ENCODE assay signal across 22 cellular contexts in genomic region chr2:160137457-160137856, GRCh38.
DNase-seq lines count a peak whose midpoint lies in the region; ATAC-seq and TF ChIP-seq lines count a peak whose summit lies in the region.
"Had no signal": no experiment of that assay in that cellular context is flagged by ENCODE, and none has a peak within 500 bp of the region (broad histone marks: within the 10 kb centered on the region; RNA-seq: fewer than 3 reads in every experiment).

No MANE protein-coding gene starts in this region.

- no peak overlapping the region for H3K9ac ChIP-seq in DND-41 (ENCODE audit: low read depth, low read length)
- H3K9ac ChIP-seq: BLaER1, GM23248 had no signal

- POLR2A ChIA-PET in WTC11 (lab: Charles Lee) = no interaction called here

- no peaks in the 10 kb centered on the region for H3K36me3 ChIP-seq in DND-41 (ENCODE audit: insufficient read depth, low read length)
- peaks cover 0 to 6% of the 10 kb centered on the region in 2 donors for H3K36me3 ChIP-seq in psoas muscle (ENCODE audit: insufficient read depth in 1 of 2, low read depth in 1 of 2)
- H3K36me3 ChIP-seq: BLaER1, MG63, SJCRH30 had no signal

- H3K27me3 ChIP-seq in DND-41 (ENCODE audit: insufficient read depth, low read length, poor library complexity) (no peaks in the 10 kb centered on the region), psoas muscle (ENCODE audit: insufficient read depth in 3 of 3, low read length in 2 of 3) (no peaks in the 10 kb centered on the region)
- H3K27me3 ChIP-seq: BLaER1, MG63, SJCRH30 had no signal

- WGBS in psoas muscle, 3 donors = 77 to 79% (median 77%) methylated on average over 9 of the region's 9 CpGs

- intact Hi-C loops in psoas muscle (cut with DNase I) = no loop called here

- H3K27me3 Mint-ChIP-seq in WTC11 (ENCODE audit: low read depth) = no peaks in the 10 kb centered on the region; the same call in 1 of the 2 replicates
- H3K27me3 Mint-ChIP-seq in mesothelial cell of epicardium (ENCODE audit: low read depth) = no peaks in the 10 kb centered on the region

- no peaks in the 10 kb centered on the region for H3K79me2 ChIP-seq in DND-41 (ENCODE audit: insufficient read depth, low read length)

- TF ChIP-seq CTCF in DND-41 (IDR thresholded peaks at IDR 0.05; ENCODE audit: borderline replicate concordance, extremely low read depth, low read length, poor library complexity, severe bottlenecking) = no peak
- no peak for TF ChIP-seq CTCF in WTC11 (IDR thresholded peaks at IDR 0.05)
- TF ChIP-seq CTCF in mesothelial cell of epicardium (IDR thresholded peaks at IDR 0.05; ENCODE audit: unreplicated experiment) = no peak
- no peak for TF ChIP-seq CTCF in psoas muscle (IDR thresholded peaks at IDR 0.05)

- H3K9me3 ChIP-seq in DND-41 (ENCODE audit: insufficient read depth, low read length, severe bottlenecking) (no peaks in the 10 kb centered on the region), psoas muscle (no peaks in the 10 kb centered on the region)
- H3K9me3 ChIP-seq: BLaER1, MG63, SJCRH30 had no signal

- H3K4me1 Mint-ChIP-seq in WTC11 (no peaks in the 10 kb centered on the region), mesothelial cell of epicardium (peaks cover 37% of the 10 kb centered on the region)
- H3K4me1 Mint-ChIP-seq: CD4-positive, CD25-positive, alpha-beta regulatory T cell; H9 had no signal

- H3K9me3 Mint-ChIP-seq in WTC11 (no peaks in the 10 kb centered on the region), mesothelial cell of epicardium (no peaks in the 10 kb centered on the region)
- H3K9me3 Mint-ChIP-seq: H9 had no signal

- H2AFZ ChIP-seq in DND-41 (ENCODE audit: low read depth, low read length) = no peak overlapping the region
- H2AFZ ChIP-seq: GM23248, PC-9 had no signal

- no peak overlapping the region for H3K27ac Mint-ChIP-seq in WTC11
- peak overlapping the region; percentile 2 for H3K27ac Mint-ChIP-seq in mesothelial cell of epicardium
- H3K27ac Mint-ChIP-seq: CD4-positive, CD25-positive, alpha-beta regulatory T cell; H9 had no signal

- H3K27ac ChIP-seq in DND-41 (ENCODE audit: low read length) (peak overlapping the region; percentile 50), psoas muscle (peak overlapping the region; percentile 5)
- H3K27ac ChIP-seq: BLaER1, GM23248, PC-9, SJCRH30 had no signal

- peak; percentile 42; the same call in 1 of the 3 replicates for ATAC-seq in DND-41 (ENCODE audit: insufficient read depth, low read depth)
- ATAC-seq in WTC11 = peak; percentile 22
- no peak for ATAC-seq in psoas muscle
- ATAC-seq: Right ventricle myocardium inferior, SK-N-SH treated with all-trans-retinoic acid at 6 μM for 48 hours had no signal

- no peaks in the 10 kb centered on the region for H4K20me1 ChIP-seq in DND-41 (ENCODE audit: insufficient read depth, low read length)
- H4K20me1 ChIP-seq: BLaER1 had no signal

- H3K4me3 Mint-ChIP-seq in WTC11 (no peak overlapping the region), mesothelial cell of epicardium (no peak overlapping the region)
- H3K4me3 Mint-ChIP-seq: CD4-positive, CD25-positive, alpha-beta regulatory T cell; H9 had no signal

- no peaks in the 10 kb centered on the region for H3K36me3 Mint-ChIP-seq in WTC11
- no peaks in the 10 kb centered on the region for H3K36me3 Mint-ChIP-seq in mesothelial cell of epicardium
- H3K36me3 Mint-ChIP-seq: CD4-positive, CD25-positive, alpha-beta regulatory T cell had no signal

- CTCF ChIA-PET in WTC11 (lab: Charles Lee) = no interaction called here

- H3K4me3 ChIP-seq in DND-41 (ENCODE audit: low read depth in 1 of 2, low read length in 2 of 2) (no peak overlapping the region), psoas muscle (no peak overlapping the region)
- H3K4me3 ChIP-seq: BLaER1, GM23248, MG63, PC-9, SJCRH30 had no signal

- H3K4me1 ChIP-seq in DND-41 (ENCODE audit: insufficient read depth, low read length) = peaks cover 11% of the 10 kb centered on the region
- peaks cover 8% of the 10 kb centered on the region for H3K4me1 ChIP-seq in psoas muscle
- H3K4me1 ChIP-seq: BLaER1, SJCRH30 had no signal

- no peak overlapping the region for H3K4me2 ChIP-seq in DND-41 (ENCODE audit: insufficient read depth, low read length)
- H3K4me2 ChIP-seq: BLaER1, PC-9 had no signal

- DNase-seq in DND-41 (no peak), WTC11 (ENCODE audit: low spot score) (no peak), mesothelial cell of epicardium (ENCODE audit: low spot score in 2 of 2, unreplicated experiment in 2 of 2) (no peak), psoas muscle (no peak), NCI-H748 treated with DMSO at 0.1 percent for 48 hours (lab: John Stamatoyannopoulos, UW) (no peak), NCI-H2081 (lab: John Stamatoyannopoulos, UW) (no peak), NCI-H2171 (lab: John Stamatoyannopoulos, UW) (no peak)
- DNase-seq: CD4-positive, CD25-positive, alpha-beta regulatory T cell; DMS153; GM23248; H9; KBM-7; MG63; NCI-H2029; NCI-H345; NCI-H524; NCI-H774; PC-9; SJCRH30 had no signal

TF ChIP-seq in WTC11, 78 proteins besides CTCF, POLR2A, EP300 and RAD21:
- TF ChIP-seq ZBTB21 (CRISPR knock-in tag; IDR thresholded peaks at IDR 0.05; ENCODE audit: borderline replicate concordance) = no peak
- TF ChIP-seq EMX1 (CRISPR knock-in tag; IDR thresholded peaks at IDR 0.05) = no peak
- TF ChIP-seq ZNF396 (CRISPR knock-in tag; IDR thresholded peaks at IDR 0.05; ENCODE audit: borderline replicate concordance) = no peak
- TF ChIP-seq, protein P1, sequence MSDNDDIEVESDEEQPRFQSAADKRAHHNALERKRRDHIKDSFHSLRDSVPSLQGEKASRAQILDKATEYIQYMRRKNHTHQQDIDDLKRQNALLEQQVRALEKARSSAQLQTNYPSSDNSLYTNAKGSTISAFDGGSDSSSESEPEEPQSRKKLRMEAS (CRISPR knock-in tag; IDR thresholded peaks at IDR 0.05) = no peak
- TF ChIP-seq ZNF121 (CRISPR knock-in tag; IDR thresholded peaks at IDR 0.05) = no peak
- TF ChIP-seq, protein P2, sequence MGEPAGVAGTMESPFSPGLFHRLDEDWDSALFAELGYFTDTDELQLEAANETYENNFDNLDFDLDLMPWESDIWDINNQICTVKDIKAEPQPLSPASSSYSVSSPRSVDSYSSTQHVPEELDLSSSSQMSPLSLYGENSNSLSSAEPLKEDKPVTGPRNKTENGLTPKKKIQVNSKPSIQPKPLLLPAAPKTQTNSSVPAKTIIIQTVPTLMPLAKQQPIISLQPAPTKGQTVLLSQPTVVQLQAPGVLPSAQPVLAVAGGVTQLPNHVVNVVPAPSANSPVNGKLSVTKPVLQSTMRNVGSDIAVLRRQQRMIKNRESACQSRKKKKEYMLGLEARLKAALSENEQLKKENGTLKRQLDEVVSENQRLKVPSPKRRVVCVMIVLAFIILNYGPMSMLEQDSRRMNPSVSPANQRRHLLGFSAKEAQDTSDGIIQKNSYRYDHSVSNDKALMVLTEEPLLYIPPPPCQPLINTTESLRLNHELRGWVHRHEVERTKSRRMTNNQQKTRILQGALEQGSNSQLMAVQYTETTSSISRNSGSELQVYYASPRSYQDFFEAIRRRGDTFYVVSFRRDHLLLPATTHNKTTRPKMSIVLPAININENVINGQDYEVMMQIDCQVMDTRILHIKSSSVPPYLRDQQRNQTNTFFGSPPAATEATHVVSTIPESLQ (CRISPR knock-in tag; IDR thresholded peaks at IDR 0.05) = no peak
- TF ChIP-seq SMAD3 (CRISPR knock-in tag; IDR thresholded peaks at IDR 0.05; ENCODE audit: borderline replicate concordance) = no peak
- TF ChIP-seq MXD4 (CRISPR knock-in tag; IDR thresholded peaks at IDR 0.05; ENCODE audit: borderline replicate concordance) = no peak

Comparison
In these comparisons a context has a peak if more than half of its experiments do, and no peak if none do; other contexts are left out.
1. ATAC-seq: peak in DND-41 (single experiment) and WTC11 (single experiment); none in psoas muscle (0 of 4).